Comparison of ENCODE assay signal across 18 cellular contexts in genomic region chr2:46355756-46356155, GRCh38.
"Had no signal": no experiment of that assay in that cellular context is flagged by ENCODE, and none has a peak within 500 bp of the region (broad histone marks: within the 10 kb centered on the region; RNA-seq: fewer than 3 reads in every experiment).

No MANE protein-coding gene starts in this region.

- ATAC-seq: left lung; lower lobe of right lung; naive thymus-derived CD8-positive, alpha-beta T cell; psoas muscle; right lobe of liver; stimulated activated naive B cell treated with anti-CD40 and anti-IgM and Interleukin-4, amounts not matched to agents 10 μg/mL and 1 μg/mL and 100 μg/mL, for 72 hours had no signal

- DNase-seq: dorsolateral prefrontal cortex; effector CD4-positive, alpha-beta T cell; head of caudate nucleus; hippocampal formation; left cardiac atrium; left lung; lower lobe of right lung; naive thymus-derived CD8-positive, alpha-beta T cell; nephron progenitor cell; occipital lobe; ovary; psoas muscle; right lobe of liver; small intestine; stimulated activated CD4-positive, alpha-beta T cell treated with anti-CD3 and anti-CD28 coated beads, Interleukin-15, amount 100 ng/mL, for 24 hours; stimulated activated CD4-positive, alpha-beta T cell treated with anti-CD3 and anti-CD28 coated beads, Interleukin-2, amount 100 ng/mL, for 48 hours; stimulated activated naive B cell treated with anti-CD40 and anti-IgM and Interleukin-4, amounts not matched to agents 10 μg/mL and 1 μg/mL and 100 μg/mL, for 72 hours; transverse colon had no signal
